Comparison of ENCODE assay signal across 25 cellular contexts in the genomic region with DNA sequence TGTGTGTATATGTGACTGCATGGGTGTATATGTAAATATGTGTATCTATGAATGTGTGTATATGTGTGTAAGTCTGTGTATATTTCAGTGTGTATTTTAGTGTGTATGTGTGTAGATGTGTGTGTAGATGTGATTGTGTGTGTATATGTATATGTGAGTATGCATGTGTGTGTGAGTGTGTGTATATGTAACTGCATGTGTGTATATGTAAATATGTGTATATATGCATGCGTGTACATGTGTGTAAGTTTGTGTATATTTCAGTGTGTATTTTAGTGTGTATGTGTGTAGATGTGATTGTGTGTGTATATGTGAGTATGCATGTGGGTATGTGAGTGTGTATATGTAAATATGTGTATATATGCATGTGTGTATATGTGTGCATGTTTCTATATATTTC.
DNase-seq lines count a peak whose midpoint lies in the region; ATAC-seq, FAIRE-seq and TF ChIP-seq lines count a peak whose summit lies in the region.
"Had no signal": no experiment of that assay in that cellular context is flagged by ENCODE, and none has a peak within 500 bp of the region (broad histone marks: within the 10 kb centered on the region; RNA-seq: fewer than 3 reads in every experiment).

No MANE protein-coding gene starts in this region.

- H2AFZ ChIP-seq in GM23338, result no peak overlapping the region
- no peak overlapping the region for H2AFZ ChIP-seq in IMR-90 (replicated peaks; ENCODE audit: low read length, poor library complexity)

- no peaks in the 10 kb centered on the region for H3K79me1 ChIP-seq in IMR-90 (ENCODE audit: low read depth in 1 of 2, low read length in 2 of 2)

- ATAC-seq in GM23338, result no peak
- no peak for ATAC-seq in IMR-90 (ENCODE audit: low read depth)
- ATAC-seq: A549 had no signal

- H4K20me1 ChIP-seq in GM23338 (replicated peaks; ENCODE audit: insufficient read depth) (no peaks in the 10 kb centered on the region), IMR-90 (ENCODE audit: insufficient read depth, low read length) (no peaks in the 10 kb centered on the region)
- H4K20me1 ChIP-seq: BLaER1 treated with 17β-estradiol and CSF1 and Interleukin-3, amounts not matched to agents 10 nM and 100 nM had no signal

- H4K91ac ChIP-seq in IMR-90 (ENCODE audit: insufficient read depth, low read depth, low read length), result no peak overlapping the region

- peaks cover 21% of the 10 kb centered on the region for H3K4me1 ChIP-seq in GM23338 (ENCODE audit: insufficient read depth)
- no peaks in the 10 kb centered on the region for H3K4me1 ChIP-seq in IMR-90 (ENCODE audit: control insufficient read depth, insufficient read depth, low read length)
- H3K4me1 ChIP-seq: A549, BE2C had no signal

- no peak overlapping the region for H2BK15ac ChIP-seq in IMR-90 (ENCODE audit: low read depth, low read length)

- no peak overlapping the region for H2BK120ac ChIP-seq in IMR-90 (ENCODE audit: low read depth, low read length)

- in situ Hi-C loops in IMR-90 (cut with MboI; ENCODE audit: low sequenced_read_pairs), result no loop called here

- no peak overlapping the region for H3K4me3 Mint-ChIP-seq in GM23338
- no peak overlapping the region for H3K4me3 Mint-ChIP-seq in progenitor cell of endocrine pancreas (ENCODE audit: low read depth)
- H3K4me3 Mint-ChIP-seq: CD14-positive monocyte; CD4-positive, alpha-beta T cell; CD8-positive, alpha-beta memory T cell had no signal

- dilution Hi-C loops in IMR-90 (cut with HindIII; ENCODE audit: low sequenced_read_pairs, unreplicated experiment), result no loop called here

- intact Hi-C loops in IMR-90 (cut with micrococcal nuclease), result no loop called here

- H3K4me2 ChIP-seq in GM23338 (0 out of 2 replicates have a peak overlapping the region, but pooled peaks have one; percentile 70), IMR-90 (ENCODE audit: low read depth, low read length) (no peak overlapping the region)
- H3K4me2 ChIP-seq: A549 had no signal

- BruUV-seq in IMR-90 (replicated peaks; lab: Mats Ljungman, UMichigan), result no TSS peak

- H3K36me3 Mint-ChIP-seq in GM23338 (ENCODE audit: low read depth), result peaks cover 12% of the 10 kb centered on the region
- H3K36me3 Mint-ChIP-seq in progenitor cell of endocrine pancreas (ENCODE audit: insufficient read depth), result no peaks in the 10 kb centered on the region
- H3K36me3 Mint-ChIP-seq: CD14-positive monocyte; CD8-positive, alpha-beta memory T cell had no signal

- H3K36me3 ChIP-seq in GM23338 (ENCODE audit: insufficient read depth), result no peaks in the 10 kb centered on the region
- no peaks in the 10 kb centered on the region for H3K36me3 ChIP-seq in IMR-90 (ENCODE audit: control insufficient read depth, insufficient read depth, low read length)
- H3K36me3 ChIP-seq: BE2C; BLaER1 treated with 17β-estradiol and CSF1 and Interleukin-3, amounts not matched to agents 10 nM and 100 nM had no signal

- H3K27me3 ChIP-seq in GM23338 (ENCODE audit: insufficient read depth) (no peaks in the 10 kb centered on the region), IMR-90 (ENCODE audit: control insufficient read depth, insufficient read depth, low read length) (peaks cover 42% of the 10 kb centered on the region)
- H3K27me3 ChIP-seq: BLaER1 treated with 17β-estradiol and CSF1 and Interleukin-3, amounts not matched to agents 10 nM and 100 nM had no signal

- no peak for TF ChIP-seq POLR2A in IMR-90 (IDR thresholded peaks at IDR 0.05; ENCODE audit: low read depth, low read length)

- 0 out of 2 replicates have a peak, but pooled peaks cover 5% of the 10 kb centered on the region for H3F3A ChIP-seq in GM23338 (replicated peaks; ENCODE audit: low read depth)

- peaks cover 18% of the 10 kb centered on the region; the same call in 2 of the 3 replicates for H3K9me3 Mint-ChIP-seq in GM23338
- H3K9me3 Mint-ChIP-seq in progenitor cell of endocrine pancreas (ENCODE audit: low read depth), result peaks cover 5% of the 10 kb centered on the region
- H3K9me3 Mint-ChIP-seq: CD4-positive, alpha-beta T cell had no signal

- H3K27ac Mint-ChIP-seq in GM23338 (no peak overlapping the region), progenitor cell of endocrine pancreas (peak overlapping the region; percentile 12)
- H3K27ac Mint-ChIP-seq: CD14-positive monocyte; CD4-positive, alpha-beta T cell; CD8-positive, alpha-beta memory T cell had no signal

- H3K27me3 Mint-ChIP-seq in GM23338 (ENCODE audit: insufficient read depth, low read depth, poor library complexity) (peaks cover 20% of the 10 kb centered on the region), progenitor cell of endocrine pancreas (peaks cover 19% of the 10 kb centered on the region)

- POLR2A ChIA-PET in IMR-90 (lab: Charles Lee; ENCODE audit: unreplicated experiment), result no interaction called here

- peak; percentile 49 for FAIRE-seq in frontal cortex (lab: Jason Lieb, UNC)
- FAIRE-seq: A549, D721Med, GM12891, GM18507 had no signal

- H4K8ac ChIP-seq in IMR-90 (ENCODE audit: low read depth in 2 of 2, low read length in 2 of 2), result no peak overlapping the region

- H4K5ac ChIP-seq in IMR-90 (ENCODE audit: low read depth, low read length), result no peak overlapping the region

- H3K4ac ChIP-seq in IMR-90 (ENCODE audit: low read depth, low read length), result no peak overlapping the region

- H3K4me3 ChIP-seq in GM23338, result no peak overlapping the region
- no peak overlapping the region for H3K4me3 ChIP-seq in IMR-90 (ENCODE audit: insufficient read depth, low read depth, low read length)
- no peak overlapping the region for H3K4me3 ChIP-seq in coronary artery
- H3K4me3 ChIP-seq: A549; BLaER1 treated with 17β-estradiol and CSF1 and Interleukin-3, amounts not matched to agents 10 nM and 100 nM had no signal

- H2AK9ac ChIP-seq in IMR-90 (replicated peaks; ENCODE audit: low read depth, low read length, poor library complexity), result no peak overlapping the region

- H3K14ac ChIP-seq in IMR-90 (replicated peaks; ENCODE audit: low read depth, low read length), result no peak overlapping the region

- no peaks in the 10 kb centered on the region for H3K9me3 ChIP-seq in IMR-90 (ENCODE audit: control insufficient read depth, insufficient read depth, low read length)
- H3K9me3 ChIP-seq: A549; BE2C; BLaER1 treated with 17β-estradiol and CSF1 and Interleukin-3, amounts not matched to agents 10 nM and 100 nM had no signal

- H3K9me1 ChIP-seq in IMR-90 (ENCODE audit: insufficient read depth, low read length), result no peaks in the 10 kb centered on the region

- H3K56ac ChIP-seq in IMR-90 (ENCODE audit: extremely low read depth, insufficient read depth, low read length), result no peak overlapping the region

- no peak overlapping the region for H3K9ac ChIP-seq in IMR-90 (ENCODE audit: low read depth, low read length)
- H3K9ac ChIP-seq: BLaER1 treated with 17β-estradiol and CSF1 and Interleukin-3, amounts not matched to agents 10 nM and 100 nM had no signal

- peak overlapping the region; percentile 74 for H2BK5ac ChIP-seq in IMR-90 (ENCODE audit: low read depth, low read length, poor library complexity, severe bottlenecking)

- no peak overlapping the region for H2AK5ac ChIP-seq in IMR-90 (ENCODE audit: low read depth, low read length)

- H3K18ac ChIP-seq in IMR-90 (ENCODE audit: low read depth, low read length), result no peak overlapping the region

- no peak overlapping the region for H3K23ac ChIP-seq in IMR-90 (ENCODE audit: low read depth, low read length)

- TF ChIP-seq RAD21 in IMR-90 (IDR thresholded peaks at IDR 0.05; ENCODE audit: low read length), result no peak

- CTCF ChIA-PET in IMR-90 (lab: Yijun Ruan, JAX), result no interaction called here

- TF ChIP-seq CTCF in GM23338 (conservative IDR thresholded peaks at IDR 0.05; ENCODE audit: low read depth in 2 of 2) (no peak), IMR-90 (conservative IDR thresholded peaks at IDR 0.05; ENCODE audit: low read depth, low read length) (no peak), progenitor cell of endocrine pancreas (IDR thresholded peaks at IDR 0.05; ENCODE audit: unreplicated experiment) (no peak), coronary artery (IDR thresholded peaks at IDR 0.05) (no peak)

- H3K27ac ChIP-seq in GM23338 (ENCODE audit: low read depth), result no peak overlapping the region
- H3K27ac ChIP-seq in IMR-90 (ENCODE audit: insufficient read depth, low read length), result no peak overlapping the region
- no peak overlapping the region for H3K27ac ChIP-seq in coronary artery
- H3K27ac ChIP-seq: 22Rv1; A549; BLaER1 treated with 17β-estradiol and CSF1 and Interleukin-3, amounts not matched to agents 10 nM and 100 nM had no signal

- WGBS in IMR-90 (ENCODE audit: extremely low coverage in 2 of 2, insufficient read length in 1 of 2), 2 experiments, result 100% methylated on average over 1 of the region's 1 CpG; no CpG with 5 or more reads in 1 of the 2 experiments

- H3K79me2 ChIP-seq in GM23338 (replicated peaks; ENCODE audit: insufficient read depth), result no peaks in the 10 kb centered on the region

- H3K4me1 Mint-ChIP-seq in GM23338 (peaks cover 33% of the 10 kb centered on the region), progenitor cell of endocrine pancreas (ENCODE audit: low read depth) (peaks cover 29% of the 10 kb centered on the region)
- H3K4me1 Mint-ChIP-seq: CD8-positive, alpha-beta memory T cell had no signal

- DNase-seq in GM23338 (ENCODE audit: low spot score) (no peak), IMR-90 (no peak), frontal cortex (ENCODE audit: low spot score in 2 of 2) (no peak), progenitor cell of endocrine pancreas (ENCODE audit: low spot score, unreplicated experiment) (no peak), SIG-M5 (lab: John Stamatoyannopoulos, UW) (no peak), coronary artery (ENCODE audit: low spot score) (no peak), EL (no peak)
- DNase-seq: ACHN; AML-193; BE2C; CD4-positive, alpha-beta T cell; CD8-positive, alpha-beta memory T cell; DMS 273 treated with DMSO at 0.1 percent for 48 hours; DMS79; GF-D8; GOT3; H7; HCEC 1CT had no signal

- H3K9me2 ChIP-seq in GM23338 (ENCODE audit: insufficient read depth), result no peaks in the 10 kb centered on the region

- no peak overlapping the region for H2BK20ac ChIP-seq in IMR-90 (ENCODE audit: low read depth, low read length)

TF ChIP-seq in GM23338, 12 proteins besides CTCF, POLR2A, EP300 and RAD21 (continues in another document):
- TF ChIP-seq ZNF114 (CRISPR knock-in tag; IDR thresholded peaks at IDR 0.05) (no peak), NANOG (IDR thresholded peaks at IDR 0.05; ENCODE audit: borderline replicate concordance) (no peak)

TF ChIP-seq in IMR-90, 13 proteins besides CTCF, POLR2A, EP300 and RAD21 (continues in another document):
- TF ChIP-seq SMC3 (IDR thresholded peaks at IDR 0.05; ENCODE audit: low read depth, low read length) (no peak), CHD1 (IDR thresholded peaks at IDR 0.05; ENCODE audit: low read depth, low read length) (no peak), BHLHE40 (IDR thresholded peaks at IDR 0.05; ENCODE audit: low read depth, low read length) (no peak), MAFK (IDR thresholded peaks at IDR 0.05; ENCODE audit: low read depth, low read length) (no peak), RFX5 (IDR thresholded peaks at IDR 0.05; ENCODE audit: low read depth, low read length) (no peak), RCOR1 (IDR thresholded peaks at IDR 0.05; ENCODE audit: insufficient replicate concordance, low read length) (no peak)
